8 cellular contexts compared by ENCODE assay signal in genomic region chr1:109484519-109484975, GRCh38. TPM values are rescaled to one million over a fixed set of nuclear protein-coding genes. Genes with fewer than 3 reads are reported as not detected.
DNase-seq lines count a peak whose midpoint lies in the region; ATAC-seq and TF ChIP-seq lines count a peak whose summit lies in the region.

No MANE protein-coding gene starts in this region.

- TF ChIP-seq CTCF in fibroblast of pulmonary artery (IDR thresholded peaks at IDR 0.05; ENCODE audit: low read length, missing control alignments) (no peak), retinal pigment epithelial cell (conservative IDR thresholded peaks at IDR 0.05; ENCODE audit: low read depth, low read length) (no peak)

- H3K4me3 ChIP-seq in fibroblast of pulmonary artery (replicated peaks; ENCODE audit: low read depth, low read length) = peak overlapping the region; percentile 84
- H3K4me3 ChIP-seq in retinal pigment epithelial cell (ENCODE audit: low read length) = peak overlapping the region; percentile 87

- ATAC-seq in GM21529 (IDR thresholded peaks at IDR 0.05; ENCODE audit: unreplicated experiment) (peak; percentile 6), HG02970 (IDR thresholded peaks at IDR 0.05; ENCODE audit: low FRiP score, unreplicated experiment) (no peak)

- peak; percentile 40 for DNase-seq in SK-N-DZ (ENCODE audit: low spot score)
- no peak for DNase-seq in fibroblast of pulmonary artery (ENCODE audit: low read depth)
- no peak for DNase-seq in retinal pigment epithelial cell (ENCODE audit: low read depth)
- DNase-seq in OCI-M2 (lab: John Stamatoyannopoulos, UW; ENCODE audit: unreplicated experiment) = no peak
- DNase-seq in NCI-H82 (lab: John Stamatoyannopoulos, UW) = no peak
- DNase-seq in NCI-H446 treated with DMSO at 0.1 percent for 48 hours (lab: John Stamatoyannopoulos, UW) = no peak

RNA-seq across cellular contexts. Expression of gene ATXN7L2, which starts 0.8 kb away (rescaled TPM):
- 11.1 and 15.7 TPM in 2 replicates for polyA plus RNA-seq in SK-N-DZ (2014; cell fraction: cytosol; rRNA removed)
- polyA plus RNA-seq in SK-N-DZ (2014; cell fraction: nucleus; rRNA removed) = 43.6 and 59.5 TPM in 2 replicates

RNA-seq across cellular contexts. Expression of gene CYB561D1, which starts 9.3 kb away (rescaled TPM):
- polyA plus RNA-seq in SK-N-DZ (2014; cell fraction: cytosol; rRNA removed) = 7.8 and 8.4 TPM in 2 replicates
- polyA plus RNA-seq in SK-N-DZ (2014; cell fraction: nucleus; rRNA removed) = 6.6 and 8.0 TPM in 2 replicates

RNA-seq across cellular contexts. Expression of gene SYPL2, which starts 18.2 kb away (rescaled TPM):
- polyA plus RNA-seq in SK-N-DZ (2014; cell fraction: cytosol; rRNA removed) = 0.07 and 0.08 TPM in 2 replicates
- polyA plus RNA-seq in SK-N-DZ (2014; cell fraction: nucleus; rRNA removed) = not detected in 2 replicates

RNA-seq across cellular contexts. Expression of gene AMIGO1, which starts 25.0 kb away (rescaled TPM):
- polyA plus RNA-seq in SK-N-DZ (2014; cell fraction: cytosol; rRNA removed) = 3.3 and 4.5 TPM in 2 replicates
- 2.1 and 2.6 TPM in 2 replicates for polyA plus RNA-seq in SK-N-DZ (2014; cell fraction: nucleus; rRNA removed)

RNA-seq across cellular contexts. Expression of gene GPR61, which starts 55.1 kb away (rescaled TPM):
- not detected in 2 replicates for polyA plus RNA-seq in SK-N-DZ (2014; cell fraction: cytosol; rRNA removed)
- not detected in 2 replicates for polyA plus RNA-seq in SK-N-DZ (2014; cell fraction: nucleus; rRNA removed)
